18 cellular contexts compared by ENCODE assay signal in genomic region chr17:72733619-72734282, GRCh38.
DNase-seq lines count a peak whose midpoint lies in the region; ATAC-seq and TF ChIP-seq lines count a peak whose summit lies in the region.
"Had no signal": no experiment of that assay in that cellular context is flagged by ENCODE, and none has a peak within 500 bp of the region (broad histone marks: within the 10 kb centered on the region; RNA-seq: fewer than 3 reads in every experiment).

No MANE protein-coding gene starts in this region.

- H3K27ac ChIP-seq in OCI-LY7 (ENCODE audit: low read depth, low read length, poor library complexity, severe bottlenecking), result no peak overlapping the region
- H3K27ac ChIP-seq: dorsolateral prefrontal cortex, left lung, right lobe of liver, SJCRH30 had no signal

- no peaks in the 10 kb centered on the region for H3K79me2 ChIP-seq in OCI-LY7 (ENCODE audit: insufficient read depth, low read depth, low read length)

- CTCF ChIA-PET in OCI-LY7 (lab: Charles Lee; ENCODE audit: unreplicated experiment), result interaction anchor here (1.0 kb wide), 1 partner anchor 177 kb away, joined by 3 read pairs; no protein-coding TSS in a partner anchor

- DNase-seq in GM10266 (ENCODE audit: extremely low spot score) (peak; percentile 18), OCI-LY7 (ENCODE audit: low spot score) (peak; percentile 29), NCI-H82 (lab: John Stamatoyannopoulos, UW) (no peak), NCI-H1436 treated with DMSO at 0.1 percent for 48 hours (lab: John Stamatoyannopoulos, UW) (no peak), NCI-H748 treated with DMSO at 0.1 percent for 48 hours (lab: John Stamatoyannopoulos, UW) (no peak)
- DNase-seq: activated CD8-positive, alpha-beta memory T cell treated with anti-CD3 and anti-CD28 coated beads for 24 hours; dorsolateral prefrontal cortex; erythroblast; HCEC 1CT; left lung; NCI-H1694; NCI-H446; right lobe of liver; SJCRH30; stimulated activated CD4-positive, alpha-beta T cell treated with anti-CD3 and anti-CD28 coated beads, Interleukin-1b, Interleukin-23, amount 100 ng/mL, for 48 hours had no signal

- no peaks in the 10 kb centered on the region for H3K9me2 ChIP-seq in OCI-LY7 (ENCODE audit: insufficient read depth, low read length)

- no TSS peak for BruUV-seq in OCI-LY7 (replicated peaks; lab: Mats Ljungman, UMichigan)

- H3K4me3 ChIP-seq in OCI-LY7 (ENCODE audit: low read depth, low read length, poor library complexity, severe bottlenecking), result no peak overlapping the region
- H3K4me3 ChIP-seq: dorsolateral prefrontal cortex, left lung, right lobe of liver, SJCRH30 had no signal

- H3K9me3 ChIP-seq in OCI-LY7 (ENCODE audit: low read length), result no peaks in the 10 kb centered on the region
- H3K9me3 ChIP-seq: left lung, right lobe of liver, SJCRH30 had no signal

- H4K20me1 ChIP-seq in OCI-LY7 (ENCODE audit: insufficient read depth, low read length), result no peaks in the 10 kb centered on the region

- POLR2A ChIA-PET in OCI-LY7 (lab: Charles Lee), result no interaction called here

- H3K36me3 ChIP-seq in OCI-LY7 (ENCODE audit: insufficient read depth, low read length), result no peaks in the 10 kb centered on the region
- H3K36me3 ChIP-seq: right lobe of liver, SJCRH30 had no signal

- H2AFZ ChIP-seq in OCI-LY7 (ENCODE audit: low read length), result no peak overlapping the region

- peak; percentile 87 for ATAC-seq in GM19351 (IDR thresholded peaks at IDR 0.05; ENCODE audit: unreplicated experiment)
- peak; percentile 65 for ATAC-seq in HG02938 (IDR thresholded peaks at IDR 0.05; ENCODE audit: unreplicated experiment)
- no peak for ATAC-seq in HG03342 (IDR thresholded peaks at IDR 0.05; ENCODE audit: unreplicated experiment)
- ATAC-seq: left lung had no signal

- TF ChIP-seq CTCF in GM10266 (IDR thresholded peaks at IDR 0.05; ENCODE audit: control insufficient read depth, insufficient read depth, low read depth, missing control alignments) (no peak), OCI-LY7 (conservative IDR thresholded peaks at IDR 0.05; ENCODE audit: low read length) (no peak)

- intact Hi-C loops in OCI-LY7 (cut with micrococcal nuclease; ENCODE audit: unreplicated experiment), result no loop called here

- 0 out of 2 replicates have a peak overlapping the region, but pooled peaks have one; percentile 5 for H3K4me2 ChIP-seq in OCI-LY7 (ENCODE audit: low read length)

- H3K4me1 ChIP-seq in OCI-LY7 (ENCODE audit: insufficient read depth, low read length, poor library complexity, severe bottlenecking), result peaks cover 24% of the 10 kb centered on the region
- H3K4me1 ChIP-seq: left lung, right lobe of liver, SJCRH30 had no signal

Comparison
In these comparisons a context has a peak if more than half of its experiments do, and no peak if none do; other contexts are left out.
1. DNase-seq: peak in GM10266 (single experiment) and OCI-LY7 (single experiment); none in NCI-H82 (single experiment), NCI-H1436 treated with DMSO at 0.1 percent for 48 hours (single experiment) and NCI-H748 treated with DMSO at 0.1 percent for 48 hours (single experiment).